In the genomic region with DNA sequence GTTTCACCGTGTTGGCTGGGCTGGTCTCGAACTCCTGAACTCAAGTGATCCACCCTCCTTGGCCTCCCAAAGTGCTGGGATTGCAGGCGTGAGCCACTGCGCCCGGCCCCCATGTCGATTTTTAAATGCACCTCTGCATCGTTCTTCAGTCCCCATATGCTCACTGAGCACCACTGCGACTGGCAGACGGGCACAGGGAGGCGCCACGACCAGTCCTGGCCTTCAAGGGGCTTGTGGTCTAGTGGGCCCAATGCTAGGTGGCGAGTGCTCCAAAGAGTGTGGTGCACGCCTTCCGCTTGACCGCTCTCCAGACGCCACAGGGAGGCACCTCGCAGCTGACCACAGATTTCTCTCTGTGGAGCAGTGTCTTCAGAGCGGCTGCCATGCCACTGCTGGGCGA, we compare ENCODE assay signal across 17 cellular contexts. TPM values are rescaled to one million over a fixed set of nuclear protein-coding genes. Genes with fewer than 3 reads are reported as not detected.
DNase-seq lines count a peak whose midpoint lies in the region; ATAC-seq, FAIRE-seq and TF ChIP-seq lines count a peak whose summit lies in the region.
"Had no signal": no experiment of that assay in that cellular context is flagged by ENCODE, and none has a peak within 500 bp of the region (broad histone marks: within the 10 kb centered on the region; RNA-seq: fewer than 3 reads in every experiment).

No MANE protein-coding gene starts in this region.

- 62% methylated on average over 19 of the region's 19 CpGs; no CpG with 5 or more reads in 1 of the 2 experiments for WGBS in H1 (ENCODE audit: extremely low coverage in 1 of 2, insufficient coverage in 1 of 2, insufficient read length in 1 of 2, insufficient replicate concordance in 2 of 2, low coverage in 1 of 2, low lambda C conversion rate in 2 of 2, missing lambda C conversion rate in 1 of 2), 2 experiments
- 94% methylated on average over 19 of the region's 19 CpGs for WGBS in hepatocyte (ENCODE audit: low lambda C conversion rate, missing lambda C conversion rate)

- no peaks in the 10 kb centered on the region; the same call in 2 of the 3 replicates for H3K9me3 Mint-ChIP-seq in GM23338
- no peaks in the 10 kb centered on the region for H3K9me3 Mint-ChIP-seq in nephron progenitor cell
- H3K9me3 Mint-ChIP-seq: CD8-positive, alpha-beta memory T cell; H9 had no signal

- H3K27ac Mint-ChIP-seq in GM23338, result no peak overlapping the region
- peak overlapping the region; percentile 72 for H3K27ac Mint-ChIP-seq in nephron progenitor cell
- H3K27ac Mint-ChIP-seq: B cell had no signal

- no peak overlapping the region for H3K56ac ChIP-seq in H1 (replicated peaks; ENCODE audit: insufficient read length, low read depth, low read length)

- peaks cover 12% of the 10 kb centered on the region for H3K4me1 ChIP-seq in GM23338 (ENCODE audit: insufficient read depth)
- peaks cover 0 to 17% (median 13%) of the 10 kb centered on the region in 4 experiments; a peak in 6 of 7 replicates for H3K4me1 ChIP-seq in H1 (replicated peaks in 1 of 4; ENCODE audit: control insufficient read depth in 3 of 4, insufficient read depth in 4 of 4, low read length in 3 of 4)
- H3K4me1 ChIP-seq in hepatocyte (ENCODE audit: insufficient read depth), result peaks cover 8% of the 10 kb centered on the region
- H3K4me1 ChIP-seq: Caco-2 had no signal

- H3K4me3 ChIP-seq in GM23338, result no peak overlapping the region
- no peak overlapping the region for H3K4me3 ChIP-seq in H1 (ENCODE audit: extremely low read depth in 1 of 4, insufficient read depth in 2 of 4, low read depth in 3 of 4, low read length in 4 of 4)
- H3K4me3 ChIP-seq in hepatocyte, result no peak overlapping the region
- H3K4me3 ChIP-seq: GM23248, K562 had no signal

- peak overlapping the region; percentile 3; the same call in 1 of the 2 replicates for H4K8ac ChIP-seq in H1 (ENCODE audit: extremely low read depth, insufficient read depth, low read length)

- no peak overlapping the region for H2AK5ac ChIP-seq in H1 (ENCODE audit: low read depth, low read length)

- H3K36me3 ChIP-seq in GM23338 (ENCODE audit: insufficient read depth) (peaks cover 11% of the 10 kb centered on the region; the same call in 1 of the 2 replicates), H1 (ENCODE audit: control insufficient read depth in 2 of 4, insufficient read depth in 4 of 4, low read length in 3 of 4) (peaks cover 5 to 46% (median 27%) of the 10 kb centered on the region in 4 experiments; a peak in 6 of 8 replicates), hepatocyte (replicated peaks; ENCODE audit: insufficient read depth, low read depth) (no peaks in the 10 kb centered on the region)

- no peaks in the 10 kb centered on the region for H3K23me2 ChIP-seq in H1 (ENCODE audit: low read depth, low read length)

- no peaks in the 10 kb centered on the region for H3K27me3 ChIP-seq in GM23338 (ENCODE audit: insufficient read depth)
- H3K27me3 ChIP-seq in H1 (replicated peaks in 1 of 4; ENCODE audit: control insufficient read depth in 3 of 4, extremely low read depth in 1 of 4, insufficient read depth in 3 of 4, low read length in 3 of 4), result peaks cover 8 to 53% (median 31%) of the 10 kb centered on the region in 4 experiments
- H3K27me3 ChIP-seq in hepatocyte, result no peaks in the 10 kb centered on the region

- no peak overlapping the region for H3K14ac ChIP-seq in H1 (ENCODE audit: insufficient read length)

- H2BK5ac ChIP-seq in H1 (ENCODE audit: low read depth, low read length), result no peak overlapping the region

- no peak overlapping the region for H3K9ac ChIP-seq in H1 (replicated peaks in 1 of 4; ENCODE audit: extremely low read depth in 1 of 4, low read depth in 3 of 4, low read length in 3 of 4)
- H3K9ac ChIP-seq: GM23248 had no signal

- no peak for TF ChIP-seq EP300 in H1 (IDR thresholded peaks at IDR 0.05; ENCODE audit: borderline replicate concordance in 1 of 2, low read depth in 2 of 2, low read length in 2 of 2)

- no peak overlapping the region for H2BK12ac ChIP-seq in H1 (ENCODE audit: low read depth, low read length)

- no peak for TF ChIP-seq CTCF in GM23338 (conservative IDR thresholded peaks at IDR 0.05; ENCODE audit: low read depth in 2 of 2)
- no peak for TF ChIP-seq CTCF in H1 (IDR thresholded peaks at IDR 0.05; ENCODE audit: control extremely low read depth in 1 of 3, insufficient read depth in 1 of 3, low read depth in 1 of 3, low read length in 3 of 3)
- TF ChIP-seq CTCF in nephron progenitor cell (IDR thresholded peaks at IDR 0.05), result no peak
- no peak for TF ChIP-seq CTCF in hepatocyte (IDR thresholded peaks at IDR 0.05; ENCODE audit: poor library complexity)

- ATAC-seq in GM23338 (peak; percentile 10), HG03571 (IDR thresholded peaks at IDR 0.05; ENCODE audit: unreplicated experiment) (no peak)
- ATAC-seq: K562 had no signal

- no peak overlapping the region for H4K5ac ChIP-seq in H1 (ENCODE audit: insufficient read length, low read depth, low read length)

- POLR2A ChIA-PET in H1 (lab: Charles Lee; ENCODE audit: partially characterized antibody), result interaction anchor here (0.8 kb wide), 1 partner anchor 127 kb away, joined by 3 read pairs; no protein-coding TSS in a partner anchor

- H3K9me2 ChIP-seq in GM23338 (ENCODE audit: insufficient read depth) (no peaks in the 10 kb centered on the region), hepatocyte (replicated peaks; ENCODE audit: insufficient read depth) (no peaks in the 10 kb centered on the region)

- no peak overlapping the region for H2BK20ac ChIP-seq in H1 (ENCODE audit: low read length)

- H2BK15ac ChIP-seq in H1 (ENCODE audit: low read length), result no peak overlapping the region

- H3K4me2 ChIP-seq in GM23338 (peak overlapping the region; percentile 56; the same call in 1 of the 2 replicates), H1 (ENCODE audit: insufficient read depth in 1 of 2, low read depth in 2 of 2, low read length in 2 of 2) (peak overlapping the region; percentile 4 to 60; a peak in 3 of 4 replicates), hepatocyte (no peak overlapping the region)

- peaks cover 35% of the 10 kb centered on the region for H3K4me1 Mint-ChIP-seq in GM23338
- peaks cover 35% of the 10 kb centered on the region for H3K4me1 Mint-ChIP-seq in nephron progenitor cell
- H3K4me1 Mint-ChIP-seq: B cell, CD14-positive monocyte had no signal

- no peak overlapping the region for H2AFZ ChIP-seq in GM23338
- no peak overlapping the region for H2AFZ ChIP-seq in H1 (ENCODE audit: low read length)
- no peak overlapping the region for H2AFZ ChIP-seq in hepatocyte
- H2AFZ ChIP-seq: GM23248 had no signal

- H3K79me1 ChIP-seq in H1 (ENCODE audit: low read depth, low read length), result no peaks in the 10 kb centered on the region; the same call in 1 of the 2 replicates

- peaks cover 12% of the 10 kb centered on the region for H4K20me1 ChIP-seq in GM23338 (replicated peaks; ENCODE audit: insufficient read depth)
- peaks cover 35 to 54% of the 10 kb centered on the region in 2 experiments for H4K20me1 ChIP-seq in H1 (replicated peaks in 1 of 2; ENCODE audit: control insufficient read depth in 1 of 2, insufficient read depth in 2 of 2, low read length in 2 of 2)
- no peaks in the 10 kb centered on the region for H4K20me1 ChIP-seq in hepatocyte (ENCODE audit: insufficient read depth, poor library complexity, severe bottlenecking)

- 0 out of 4 replicates have a peak, but pooled peaks of 1 of the 2 experiments have one; percentile 7 for TF ChIP-seq RAD21 in H1 (IDR thresholded peaks at IDR 0.05 in 1 of 2, conservative IDR thresholded peaks at IDR 0.05 in 1 of 2; ENCODE audit: low read depth in 2 of 2, low read length in 2 of 2)

- no peak for DNase-seq in GM23338 (ENCODE audit: low spot score)
- no peak for DNase-seq in H1 (ENCODE audit: low read depth in 1 of 2, low spot score in 2 of 2)
- DNase-seq in nephron progenitor cell, result no peak
- no peak for DNase-seq in HPDE6-E6E7 (ENCODE audit: extremely low spot score)
- no peak for DNase-seq in cortex of kidney (lab: John Stamatoyannopoulos, UW)
- no peak for DNase-seq in hepatocyte (ENCODE audit: low spot score)
- DNase-seq: Caco-2; CD8-positive, alpha-beta memory T cell; DMS53; GM23248; H9 had no signal

- H3K36me3 Mint-ChIP-seq in GM23338 (ENCODE audit: low read depth), result peaks cover 56% of the 10 kb centered on the region
- H3K36me3 Mint-ChIP-seq in nephron progenitor cell (ENCODE audit: low read depth), result peaks cover 35% of the 10 kb centered on the region

- H3K79me2 ChIP-seq in GM23338 (replicated peaks; ENCODE audit: insufficient read depth) (no peaks in the 10 kb centered on the region), H1 (ENCODE audit: control insufficient read depth in 1 of 2, insufficient read depth in 2 of 2, low read length in 2 of 2) (no peaks in the 10 kb centered on the region), hepatocyte (no peaks in the 10 kb centered on the region)

- H3K27me3 Mint-ChIP-seq in GM23338 (ENCODE audit: insufficient read depth, low read depth, poor library complexity) (peaks cover 30% of the 10 kb centered on the region), nephron progenitor cell (ENCODE audit: low read depth, poor library complexity) (peaks cover 4% of the 10 kb centered on the region)
- H3K27me3 Mint-ChIP-seq: B cell; CD8-positive, alpha-beta memory T cell had no signal

- H3K23ac ChIP-seq in H1 (ENCODE audit: insufficient read length), result no peak overlapping the region

- 0 out of 2 replicates have a peak, but pooled peaks cover 3% of the 10 kb centered on the region for H3F3A ChIP-seq in GM23338 (replicated peaks; ENCODE audit: low read depth)

- H3K4me3 Mint-ChIP-seq in GM23338, result peak overlapping the region; percentile 35
- H3K4me3 Mint-ChIP-seq in nephron progenitor cell, result no peak overlapping the region
- H3K4me3 Mint-ChIP-seq: B cell; CD14-positive monocyte; CD8-positive, alpha-beta memory T cell had no signal

- no peak for FAIRE-seq in H1 (lab: Jason Lieb, UNC)
- FAIRE-seq: A204.1, HTR-8/SVneo, K562 had no signal

- TF ChIP-seq POLR2A in H1 (IDR thresholded peaks at IDR 0.05; ENCODE audit: control extremely low read depth in 1 of 2, low read depth in 2 of 2, low read length in 2 of 2), result no peak

- H3K9me3 ChIP-seq in H1 (ENCODE audit: insufficient read depth in 2 of 2, low read depth in 1 of 2, low read length in 1 of 2) (no peaks in the 10 kb centered on the region), hepatocyte (ENCODE audit: low read depth) (no peaks in the 10 kb centered on the region)
- H3K9me3 ChIP-seq: Caco-2 had no signal

- H3K18ac ChIP-seq in H1 (ENCODE audit: extremely low read depth, low read length), result no peak overlapping the region

- CTCF ChIA-PET in H1 (lab: Charles Lee; ENCODE audit: partially characterized antibody), result interaction anchor here (0.7 to 1.0 kb wide), 2 partner anchors 12 to 116 kb away, joined by 3 read pairs; partner anchors contain the start of gene MSANTD1

- no peak overlapping the region for H2BK120ac ChIP-seq in H1 (replicated peaks; ENCODE audit: low read depth, low read length)

- H4K91ac ChIP-seq in H1 (replicated peaks; ENCODE audit: insufficient read length, low read length), result no peak overlapping the region

- H3K27ac ChIP-seq in GM23338 (ENCODE audit: low read depth) (no peak overlapping the region), H1 (ENCODE audit: low read depth, low read length) (no peak overlapping the region), hepatocyte (no peak overlapping the region)
- H3K27ac ChIP-seq: GM23248 had no signal

- H3K4ac ChIP-seq in H1 (replicated peaks; ENCODE audit: insufficient read length, low read depth, low read length), result no peak overlapping the region

RNA-seq across cellular contexts. Expression of gene MSANTD1, which starts 11.7 kb away (rescaled TPM):
- total RNA-seq in GM23338 (2014; rRNA removed; shearing (Covaris generic)), result 1.0 and 1.2 TPM in 2 replicates
- 0.29 and 0.31 TPM in 2 replicates for polyA plus RNA-seq in GM23338 (2016; fragmentation: Nextera tagmentation; extraction: Ambion mirVana)
- total RNA-seq in H1 (2021; fragmentation: NEBNext Ultra II Directional; extraction: Animal tissue kit (Norgen Biotek cat#: 25700)), result 0.45 and 0.78 TPM in 2 replicates
- polyA plus RNA-seq in H1 (2011; rRNA removed), result 0.23 and 0.39 TPM in 2 replicates
- polyA plus RNA-seq in H1 (2011; cell fraction: cytosol; rRNA removed), result 0.28 TPM
- 1.7 TPM for polyA plus RNA-seq in H1 (2011; cell fraction: nucleus; rRNA removed)
- polyA plus RNA-seq in H1 (2012, experiment 1 of 2), result 0.15 to 0.43 TPM (median 0.34 TPM) in 4 replicates
- polyA plus RNA-seq in H1 (2012, experiment 2 of 2), result not detected
- 0.22 TPM for polyA plus RNA-seq in H1 (2013, experiment 1 of 2)
- polyA plus RNA-seq in H1 (2013, experiment 2 of 2), result 0.15 TPM
- 0.12 and 0.28 TPM in 2 replicates for polyA minus RNA-seq in H1 (2011; rRNA and poly(A)+ RNA removed)
- polyA minus RNA-seq in H1 (2011; cell fraction: cytosol; rRNA and poly(A)+ RNA removed), result not detected
- polyA minus RNA-seq in H1 (2011; cell fraction: nucleus; rRNA and poly(A)+ RNA removed), result 1.6 TPM
- 0.08 and 0.57 TPM in 2 replicates for total RNA-seq in hepatocyte
- 0.30 and 0.51 TPM in 2 replicates for polyA plus RNA-seq in hepatocyte
- total RNA-seq: GM23248 had no signal
- polyA plus RNA-seq: CD14-positive monocyte; CD8-positive, alpha-beta memory T cell; GM23248; K562 had no signal

RNA-seq across cellular contexts. Expression of gene RGS12, which starts 55.6 kb away (rescaled TPM):
- 13.4 and 19.0 TPM in 2 replicates for total RNA-seq in GM23338 (2014; rRNA removed; shearing (Covaris generic))
- polyA plus RNA-seq in GM23338 (2016; fragmentation: Nextera tagmentation; extraction: Ambion mirVana), result 8.0 and 8.2 TPM in 2 replicates
- 16.3 and 16.4 TPM in 2 replicates for total RNA-seq in H1 (2021; fragmentation: NEBNext Ultra II Directional; extraction: Animal tissue kit (Norgen Biotek cat#: 25700))
- 6.0 and 10.7 TPM in 2 replicates for polyA plus RNA-seq in H1 (2011; rRNA removed)
- polyA plus RNA-seq in H1 (2011; cell fraction: cytosol; rRNA removed), result 10.1 TPM
- polyA plus RNA-seq in H1 (2011; cell fraction: nucleus; rRNA removed), result 30.0 TPM
- polyA plus RNA-seq in H1 (2012, experiment 1 of 2), result 12.7 to 26.6 TPM (median 20.0 TPM) in 4 replicates
- polyA plus RNA-seq in H1 (2012, experiment 2 of 2), result 17.8 TPM
- 10.6 TPM for polyA plus RNA-seq in H1 (2013, experiment 1 of 2)
- 10.3 TPM for polyA plus RNA-seq in H1 (2013, experiment 2 of 2)
- polyA minus RNA-seq in H1 (2011; rRNA and poly(A)+ RNA removed), result 10.8 and 12.0 TPM in 2 replicates
- 15.5 TPM for polyA minus RNA-seq in H1 (2011; cell fraction: cytosol; rRNA and poly(A)+ RNA removed)
- polyA minus RNA-seq in H1 (2011; cell fraction: nucleus; rRNA and poly(A)+ RNA removed), result 28.6 TPM
- 22.5 and 33.6 TPM in 2 replicates for total RNA-seq in hepatocyte
- polyA plus RNA-seq in hepatocyte, result 19.6 and 31.9 TPM in 2 replicates
